In the genomic region with DNA sequence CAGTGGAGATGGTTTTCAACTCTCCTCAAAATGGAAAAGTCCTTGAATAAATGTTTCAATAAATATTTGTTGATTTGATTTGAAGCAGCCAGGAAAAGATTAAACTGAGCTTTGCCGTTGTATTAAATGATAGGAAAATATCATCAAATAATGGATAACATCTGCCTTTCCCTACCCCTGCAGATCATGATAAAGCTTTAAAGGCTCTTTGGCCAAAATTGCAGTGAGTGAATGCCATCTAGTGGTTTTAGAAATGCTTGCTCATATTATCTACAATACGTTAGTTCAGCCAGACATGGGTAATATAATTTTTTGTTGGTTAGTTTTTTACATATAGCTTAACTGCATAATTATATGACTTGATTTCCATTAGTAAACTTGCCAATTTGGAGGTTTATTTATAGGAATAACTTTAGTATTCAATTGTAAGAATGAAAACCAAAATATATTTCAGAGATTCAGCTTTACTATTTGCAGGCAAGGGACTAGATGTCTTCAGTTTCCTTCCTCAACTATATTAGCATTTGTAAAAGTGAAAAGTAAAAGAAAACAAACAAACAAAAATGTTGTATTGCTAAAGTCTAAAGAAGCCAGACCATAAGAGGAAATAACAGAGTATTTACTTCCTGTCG, we compare ENCODE assay signal across 8 cellular contexts.
DNase-seq lines count a peak whose midpoint lies in the region; ATAC-seq and TF ChIP-seq lines count a peak whose summit lies in the region.

No MANE protein-coding gene starts in this region.

- TF ChIP-seq CTCF in Calu3 (IDR thresholded peaks at IDR 0.05; ENCODE audit: unreplicated experiment) (no peak), Panc1 (IDR thresholded peaks at IDR 0.05) (peak; percentile 74; the same call in 1 of the 2 replicates), epithelial cell of proximal tubule (conservative IDR thresholded peaks at IDR 0.05; ENCODE audit: low read depth, low read length) (peak; percentile 76), osteocyte (IDR thresholded peaks at IDR 0.05) (peak; percentile 79)

- no peaks in the 10 kb centered on the region for H3K27me3 Mint-ChIP-seq in Calu3 (ENCODE audit: unreplicated experiment)
- peaks cover 27% of the 10 kb centered on the region for H3K27me3 Mint-ChIP-seq in osteocyte (ENCODE audit: unreplicated experiment)

- CTCF ChIA-PET in Calu3 (lab: Charles Lee), result interaction anchor here (0.7 kb wide), 1 partner anchor 82 kb away, joined by 5 read pairs; no protein-coding TSS in a partner anchor
- CTCF ChIA-PET in Panc1 (lab: Charles Lee), result interaction anchor here (0.9 kb wide), 1 partner anchor 428 kb away, joined by 3 read pairs; no protein-coding TSS in a partner anchor

- H3K9me3 Mint-ChIP-seq in Calu3 (ENCODE audit: low read depth, unreplicated experiment) (no peaks in the 10 kb centered on the region), osteocyte (ENCODE audit: unreplicated experiment) (no peaks in the 10 kb centered on the region)

- no peaks in the 10 kb centered on the region for H3K36me3 Mint-ChIP-seq in Calu3 (ENCODE audit: insufficient read depth, unreplicated experiment)
- no peaks in the 10 kb centered on the region for H3K36me3 Mint-ChIP-seq in osteocyte (ENCODE audit: unreplicated experiment)

- POLR2A ChIA-PET in Panc1 (lab: Charles Lee), result interaction anchor here (0.6 to 0.7 kb wide), 2 partner anchors 268 to 339 kb away, joined by 3 read pairs; no protein-coding TSS in a partner anchor

- DNase-seq in Calu3 (peak; percentile 3), KG1 (lab: John Stamatoyannopoulos, UW) (peak; percentile 22), Panc1 (ENCODE audit: low read depth, low spot score) (peak; percentile 52), epithelial cell of proximal tubule (ENCODE audit: low read depth) (no peak), osteocyte (ENCODE audit: extremely low spot score, unreplicated experiment) (no peak), mesenteric fat pad (ENCODE audit: low spot score) (no peak)
- no peak for DNase-seq in stimulated activated CD4-positive, alpha-beta T cell treated with anti-CD3 and anti-CD28 coated beads, Interleukin-2, amount 100 ng/mL, for 48 hours

- no peak overlapping the region for H3K27ac Mint-ChIP-seq in Calu3 (ENCODE audit: unreplicated experiment)
- no peak overlapping the region for H3K27ac Mint-ChIP-seq in osteocyte (ENCODE audit: unreplicated experiment)

- intact Hi-C loops in Calu3 (cut with micrococcal nuclease; ENCODE audit: unreplicated experiment), result loop anchor here (5.0 to 10.0 kb wide), 5 partner anchors 916 to 1938 kb away; partner anchors contain the start of gene PDGFD
- intact Hi-C loops in Panc1 (cut with micrococcal nuclease; ENCODE audit: unreplicated experiment), result loop anchor here (10.0 kb wide), 1 partner anchor 348 kb away; no protein-coding TSS in a partner anchor

- peak; percentile 80 for ATAC-seq in GM19372 (IDR thresholded peaks at IDR 0.05; ENCODE audit: low read depth, unreplicated experiment)
- peak; percentile 72 for ATAC-seq in Panc1

- H3K27me3 ChIP-seq in Panc1 (ENCODE audit: control insufficient read depth, insufficient read depth, low read length), result peaks cover 4% of the 10 kb centered on the region; the same call in 1 of the 2 replicates

- no peaks in the 10 kb centered on the region for H3K9me3 ChIP-seq in Panc1 (ENCODE audit: control insufficient read depth, insufficient read depth, low read depth, low read length)

- BruUV-seq in Calu3 (replicated peaks; lab: Mats Ljungman, UMichigan) (no TSS peak), Panc1 (replicated peaks; lab: Mats Ljungman, UMichigan) (no TSS peak)

- H3K4me3 Mint-ChIP-seq in Calu3 (ENCODE audit: low read depth, unreplicated experiment), result no peak overlapping the region
- no peak overlapping the region for H3K4me3 Mint-ChIP-seq in osteocyte (ENCODE audit: unreplicated experiment)

- H3K4me1 Mint-ChIP-seq in Calu3 (ENCODE audit: low read depth, unreplicated experiment), result no peaks in the 10 kb centered on the region
- H3K4me1 Mint-ChIP-seq in osteocyte (ENCODE audit: unreplicated experiment), result no peaks in the 10 kb centered on the region

- no peak overlapping the region for H3K27ac ChIP-seq in Panc1 (ENCODE audit: low read length)

- no peaks in the 10 kb centered on the region for H3K36me3 ChIP-seq in Panc1 (ENCODE audit: control insufficient read depth, insufficient read depth, low read length)

- no peaks in the 10 kb centered on the region for H3K4me1 ChIP-seq in Panc1 (ENCODE audit: control insufficient read depth, insufficient read depth, low read length)

- H3K4me3 ChIP-seq in Panc1 (ENCODE audit: low read depth in 2 of 2, low read length in 2 of 2) (no peak overlapping the region), epithelial cell of proximal tubule (ENCODE audit: low read depth, low read length) (no peak overlapping the region)

- in situ Hi-C loops in Panc1 (cut with HindIII; ENCODE audit: low pct_unique_long_range_greater_than_20kb, low sequenced_read_pairs), result no loop called here

Comparison
In these comparisons a context has a peak if more than half of its experiments do, and no peak if none do; other contexts are left out.
1. DNase-seq: peak in Calu3 (single experiment), KG1 (single experiment) and Panc1 (single experiment); none in epithelial cell of proximal tubule (single experiment), osteocyte (single experiment), mesenteric fat pad (single experiment) and stimulated activated CD4-positive, alpha-beta T cell treated with anti-CD3 and anti-CD28 coated beads, Interleukin-2, amount 100 ng/mL, for 48 hours (0 of 2).